Comparison of ENCODE assay signal across 1 cellular context in genomic region chr14:94623856-94624499, GRCh38.
TF ChIP-seq lines count a peak whose summit lies in the region.

No MANE protein-coding gene starts in this region.

TF ChIP-seq in HepG2, 621 proteins besides CTCF, POLR2A, EP300 and RAD21:
- TF ChIP-seq IRF1 (CRISPR knock-in tag; IDR thresholded peaks at IDR 0.05; ENCODE audit: low read depth) = no peak
- no peak for TF ChIP-seq HMGXB4 (CRISPR knock-in tag; IDR thresholded peaks at IDR 0.05; ENCODE audit: borderline replicate concordance in 1 of 2, low read depth in 1 of 2)
- TF ChIP-seq IRX3 (CRISPR knock-in tag; IDR thresholded peaks at IDR 0.05; ENCODE audit: borderline replicate concordance, low read depth) = no peak
- no peak for TF ChIP-seq RNF219 (CRISPR knock-in tag; IDR thresholded peaks at IDR 0.05)
- no peak for TF ChIP-seq ZNF792 (CRISPR knock-in tag; IDR thresholded peaks at IDR 0.05)
- TF ChIP-seq ZNF570 (CRISPR knock-in tag; IDR thresholded peaks at IDR 0.05; ENCODE audit: borderline replicate concordance) = no peak
- peak; percentile 24; the same call in 1 of the 2 replicates for TF ChIP-seq ZNF687 (CRISPR knock-in tag; IDR thresholded peaks at IDR 0.05)
- TF ChIP-seq ZNF142 (CRISPR knock-in tag; IDR thresholded peaks at IDR 0.05) = no peak
- no peak for TF ChIP-seq ZSCAN12 (CRISPR knock-in tag; IDR thresholded peaks at IDR 0.05)
- 0 out of 2 replicates have a peak, but pooled peaks have one; percentile 24 for TF ChIP-seq ZNF768 (CRISPR knock-in tag; IDR thresholded peaks at IDR 0.05)
- TF ChIP-seq FOXA1 (IDR thresholded peaks at IDR 0.05) = no peak
- TF ChIP-seq FOXA1 (CRISPR knock-in tag; IDR thresholded peaks at IDR 0.05) = 0 out of 2 replicates have a peak, but pooled peaks have one; percentile 3
- TF ChIP-seq SRSF1 (optimal IDR thresholded peaks at IDR 0.05; ENCODE audit: low read depth, low read length) = peak; percentile 9
- TF ChIP-seq ZNF674 (CRISPR knock-in tag; IDR thresholded peaks at IDR 0.05; ENCODE audit: low read depth) = peak; percentile 21; the same call in 1 of the 2 replicates
- no peak for TF ChIP-seq ZNF704 (CRISPR knock-in tag; IDR thresholded peaks at IDR 0.05; ENCODE audit: borderline replicate concordance)
- TF ChIP-seq ARNT2 (CRISPR knock-in tag; IDR thresholded peaks at IDR 0.05; ENCODE audit: low read depth) = peak; percentile 1; the same call in 1 of the 2 replicates
- 0 out of 2 replicates have a peak, but pooled peaks have one; percentile 14 for TF ChIP-seq GPN1 (CRISPR knock-in tag; IDR thresholded peaks at IDR 0.05; ENCODE audit: borderline replicate concordance)
- TF ChIP-seq RBFOX2 (IDR thresholded peaks at IDR 0.05; ENCODE audit: low read depth, low read length) = peak; percentile 9; the same call in 1 of the 2 replicates
- TF ChIP-seq ARID3A (IDR thresholded peaks at IDR 0.05; ENCODE audit: low read depth, low read length) = no peak
- no peak for TF ChIP-seq FUBP1 (CRISPR knock-in tag; IDR thresholded peaks at IDR 0.05; ENCODE audit: borderline replicate concordance)
- peak; percentile 98 for TF ChIP-seq AGO2 (optimal IDR thresholded peaks at IDR 0.05; ENCODE audit: low read depth, low read length)
- TF ChIP-seq CHD2 (IDR thresholded peaks at IDR 0.05; ENCODE audit: low read depth, low read length) = peak; percentile 29; the same call in 1 of the 2 replicates
TF ChIP-seq in HepG2: peak in this region for 10.
